Comparison of ENCODE assay signal across 1 cellular context in the genomic region with DNA sequence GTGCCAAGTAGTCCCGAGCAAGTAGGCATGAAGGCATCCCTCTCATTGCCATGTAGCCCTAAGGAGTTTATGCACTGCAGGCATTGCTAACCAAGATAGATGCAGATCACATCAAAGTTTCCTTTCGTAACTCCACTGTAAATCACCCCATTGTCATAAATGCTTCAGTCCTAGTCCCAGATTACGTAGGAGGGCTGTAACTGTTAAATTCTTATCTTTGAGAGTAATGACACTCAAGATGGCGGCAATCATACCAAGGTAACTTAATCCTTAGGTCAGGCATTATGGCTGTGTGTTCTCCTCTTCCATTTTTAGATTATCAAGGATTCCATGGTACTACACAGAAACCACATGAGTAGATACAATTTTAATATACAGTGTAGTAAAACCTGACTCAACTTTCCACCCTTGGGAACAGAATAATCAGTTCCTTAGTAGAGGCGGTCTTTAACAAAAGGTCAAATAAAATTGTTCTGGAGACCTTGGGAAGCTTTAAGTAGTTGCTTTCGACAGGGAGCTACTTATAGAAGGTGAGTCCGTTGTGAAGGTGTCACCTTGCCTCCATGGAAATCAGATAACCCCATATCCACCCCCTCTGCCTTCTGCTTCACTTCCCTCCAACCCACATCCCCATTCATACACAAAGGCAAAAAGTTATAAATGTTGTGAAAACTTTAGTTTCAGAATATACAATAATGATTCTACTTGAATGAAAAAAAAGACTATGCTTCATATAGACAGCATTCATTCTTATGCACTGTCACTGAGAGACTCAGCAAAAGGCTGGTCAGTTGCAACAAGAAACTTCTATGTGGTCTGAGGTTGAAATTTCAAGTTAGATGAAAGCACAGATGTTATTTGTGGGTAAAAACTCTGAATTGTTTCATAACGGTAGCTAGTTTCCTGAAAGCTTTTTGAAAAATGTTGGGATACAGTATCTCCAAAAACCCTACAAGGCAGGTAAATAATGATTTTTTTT.
TF ChIP-seq lines count a peak whose summit lies in the region.

No MANE protein-coding gene starts in this region.

TF ChIP-seq in GM12878, 131 proteins besides CTCF, POLR2A, EP300 and RAD21 (continued from another document):
- TF ChIP-seq, protein P1, sequence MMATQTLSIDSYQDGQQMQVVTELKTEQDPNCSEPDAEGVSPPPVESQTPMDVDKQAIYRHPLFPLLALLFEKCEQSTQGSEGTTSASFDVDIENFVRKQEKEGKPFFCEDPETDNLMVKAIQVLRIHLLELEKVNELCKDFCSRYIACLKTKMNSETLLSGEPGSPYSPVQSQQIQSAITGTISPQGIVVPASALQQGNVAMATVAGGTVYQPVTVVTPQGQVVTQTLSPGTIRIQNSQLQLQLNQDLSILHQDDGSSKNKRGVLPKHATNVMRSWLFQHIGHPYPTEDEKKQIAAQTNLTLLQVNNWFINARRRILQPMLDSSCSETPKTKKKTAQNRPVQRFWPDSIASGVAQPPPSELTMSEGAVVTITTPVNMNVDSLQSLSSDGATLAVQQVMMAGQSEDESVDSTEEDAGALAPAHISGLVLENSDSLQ (IDR thresholded peaks at IDR 0.05), result 0 out of 2 replicates have a peak, but pooled peaks have one; percentile 11
- TF ChIP-seq TBL1XR1 (IDR thresholded peaks at IDR 0.05; ENCODE audit: low read depth, low read length), result no peak
- TF ChIP-seq ZNF384 (IDR thresholded peaks at IDR 0.05; ENCODE audit: borderline replicate concordance, low read depth, low read length), result peak; percentile 41; the same call in 1 of the 2 replicates
- no peak for TF ChIP-seq TCF3 (IDR thresholded peaks at IDR 0.05; ENCODE audit: borderline replicate concordance, insufficient read depth, low read depth, low read length)
- no peak for TF ChIP-seq YY1 (IDR thresholded peaks at IDR 0.05; ENCODE audit: low read depth, low read length)
- TF ChIP-seq SPI1 (IDR thresholded peaks at IDR 0.05; ENCODE audit: borderline replicate concordance, insufficient read depth, low read depth, low read length), result peak; percentile 12; the same call in 1 of the 2 replicates
- no peak for TF ChIP-seq SMARCA5 (IDR thresholded peaks at IDR 0.05)
- TF ChIP-seq, protein P2, sequence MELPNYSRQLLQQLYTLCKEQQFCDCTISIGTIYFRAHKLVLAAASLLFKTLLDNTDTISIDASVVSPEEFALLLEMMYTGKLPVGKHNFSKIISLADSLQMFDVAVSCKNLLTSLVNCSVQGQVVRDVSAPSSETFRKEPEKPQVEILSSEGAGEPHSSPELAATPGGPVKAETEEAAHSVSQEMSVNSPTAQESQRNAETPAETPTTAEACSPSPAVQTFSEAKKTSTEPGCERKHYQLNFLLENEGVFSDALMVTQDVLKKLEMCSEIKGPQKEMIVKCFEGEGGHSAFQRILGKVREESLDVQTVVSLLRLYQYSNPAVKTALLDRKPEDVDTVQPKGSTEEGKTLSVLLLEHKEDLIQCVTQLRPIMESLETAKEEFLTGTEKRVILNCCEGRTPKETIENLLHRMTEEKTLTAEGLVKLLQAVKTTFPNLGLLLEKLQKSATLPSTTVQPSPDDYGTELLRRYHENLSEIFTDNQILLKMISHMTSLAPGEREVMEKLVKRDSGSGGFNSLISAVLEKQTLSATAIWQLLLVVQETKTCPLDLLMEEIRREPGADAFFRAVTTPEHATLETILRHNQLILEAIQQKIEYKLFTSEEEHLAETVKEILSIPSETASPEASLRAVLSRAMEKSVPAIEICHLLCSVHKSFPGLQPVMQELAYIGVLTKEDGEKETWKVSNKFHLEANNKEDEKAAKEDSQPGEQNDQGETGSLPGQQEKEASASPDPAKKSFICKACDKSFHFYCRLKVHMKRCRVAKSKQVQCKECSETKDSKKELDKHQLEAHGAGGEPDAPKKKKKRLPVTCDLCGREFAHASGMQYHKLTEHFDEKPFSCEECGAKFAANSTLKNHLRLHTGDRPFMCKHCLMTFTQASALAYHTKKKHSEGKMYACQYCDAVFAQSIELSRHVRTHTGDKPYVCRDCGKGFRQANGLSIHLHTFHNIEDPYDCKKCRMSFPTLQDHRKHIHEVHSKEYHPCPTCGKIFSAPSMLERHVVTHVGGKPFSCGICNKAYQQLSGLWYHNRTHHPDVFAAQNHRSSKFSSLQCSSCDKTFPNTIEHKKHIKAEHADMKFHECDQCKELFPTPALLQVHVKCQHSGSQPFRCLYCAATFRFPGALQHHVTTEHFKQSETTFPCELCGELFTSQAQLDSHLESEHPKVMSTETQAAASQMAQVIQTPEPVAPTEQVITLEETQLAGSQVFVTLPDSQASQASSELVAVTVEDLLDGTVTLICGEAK (IDR thresholded peaks at IDR 0.05; ENCODE audit: borderline replicate concordance), result no peak
- TF ChIP-seq, protein P3, sequence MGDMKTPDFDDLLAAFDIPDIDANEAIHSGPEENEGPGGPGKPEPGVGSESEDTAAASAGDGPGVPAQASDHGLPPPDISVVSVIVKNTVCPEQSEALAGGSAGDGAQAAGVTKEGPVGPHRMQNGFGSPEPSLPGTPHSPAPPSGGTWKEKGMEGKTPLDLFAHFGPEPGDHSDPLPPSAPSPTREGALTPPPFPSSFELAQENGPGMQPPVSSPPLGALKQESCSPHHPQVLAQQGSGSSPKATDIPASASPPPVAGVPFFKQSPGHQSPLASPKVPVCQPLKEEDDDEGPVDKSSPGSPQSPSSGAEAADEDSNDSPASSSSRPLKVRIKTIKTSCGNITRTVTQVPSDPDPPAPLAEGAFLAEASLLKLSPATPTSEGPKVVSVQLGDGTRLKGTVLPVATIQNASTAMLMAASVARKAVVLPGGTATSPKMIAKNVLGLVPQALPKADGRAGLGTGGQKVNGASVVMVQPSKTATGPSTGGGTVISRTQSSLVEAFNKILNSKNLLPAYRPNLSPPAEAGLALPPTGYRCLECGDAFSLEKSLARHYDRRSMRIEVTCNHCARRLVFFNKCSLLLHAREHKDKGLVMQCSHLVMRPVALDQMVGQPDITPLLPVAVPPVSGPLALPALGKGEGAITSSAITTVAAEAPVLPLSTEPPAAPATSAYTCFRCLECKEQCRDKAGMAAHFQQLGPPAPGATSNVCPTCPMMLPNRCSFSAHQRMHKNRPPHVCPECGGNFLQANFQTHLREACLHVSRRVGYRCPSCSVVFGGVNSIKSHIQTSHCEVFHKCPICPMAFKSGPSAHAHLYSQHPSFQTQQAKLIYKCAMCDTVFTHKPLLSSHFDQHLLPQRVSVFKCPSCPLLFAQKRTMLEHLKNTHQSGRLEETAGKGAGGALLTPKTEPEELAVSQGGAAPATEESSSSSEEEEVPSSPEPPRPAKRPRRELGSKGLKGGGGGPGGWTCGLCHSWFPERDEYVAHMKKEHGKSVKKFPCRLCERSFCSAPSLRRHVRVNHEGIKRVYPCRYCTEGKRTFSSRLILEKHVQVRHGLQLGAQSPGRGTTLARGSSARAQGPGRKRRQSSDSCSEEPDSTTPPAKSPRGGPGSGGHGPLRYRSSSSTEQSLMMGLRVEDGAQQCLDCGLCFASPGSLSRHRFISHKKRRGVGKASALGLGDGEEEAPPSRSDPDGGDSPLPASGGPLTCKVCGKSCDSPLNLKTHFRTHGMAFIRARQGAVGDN (IDR thresholded peaks at IDR 0.05), result no peak
- TF ChIP-seq JUND (IDR thresholded peaks at IDR 0.05; ENCODE audit: low read depth, low read length), result no peak
- no peak for TF ChIP-seq KAT2A (conservative IDR thresholded peaks at IDR 0.05; ENCODE audit: control insufficient read depth, low read depth, low read length)
- TF ChIP-seq ZNF24 (IDR thresholded peaks at IDR 0.05), result peak; percentile 97
- TF ChIP-seq RAD51 (IDR thresholded peaks at IDR 0.05), result no peak
- no peak for TF ChIP-seq POLR2AphosphoS5 (IDR thresholded peaks at IDR 0.05; ENCODE audit: low read length)
